ENCODE assay signal across 1 cellular context in the genomic region with DNA sequence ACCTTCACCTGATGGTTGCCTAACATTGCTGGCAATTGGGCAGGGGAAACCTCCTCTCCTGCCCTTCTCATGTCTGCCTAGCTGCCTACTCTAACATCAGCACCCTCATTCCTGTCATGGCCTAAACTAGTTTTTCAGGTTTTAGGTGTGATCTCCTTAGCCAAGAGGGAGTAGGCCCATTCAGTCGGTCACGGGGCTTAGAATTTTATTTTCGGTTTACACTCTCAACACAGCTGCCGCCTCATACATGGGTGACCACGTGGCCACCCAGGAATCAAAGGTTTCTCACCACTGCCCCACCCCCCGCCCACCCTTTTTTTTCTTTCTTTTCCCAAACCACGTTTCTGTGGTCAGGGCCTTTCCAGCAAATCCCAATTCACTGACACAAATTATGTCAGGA.
TF ChIP-seq lines count a peak whose summit lies in the region.

No MANE protein-coding gene starts in this region.

TF ChIP-seq in K562, 482 proteins besides CTCF, POLR2A, EP300 and RAD21 (continued from another document):
- TF ChIP-seq, protein P1, sequence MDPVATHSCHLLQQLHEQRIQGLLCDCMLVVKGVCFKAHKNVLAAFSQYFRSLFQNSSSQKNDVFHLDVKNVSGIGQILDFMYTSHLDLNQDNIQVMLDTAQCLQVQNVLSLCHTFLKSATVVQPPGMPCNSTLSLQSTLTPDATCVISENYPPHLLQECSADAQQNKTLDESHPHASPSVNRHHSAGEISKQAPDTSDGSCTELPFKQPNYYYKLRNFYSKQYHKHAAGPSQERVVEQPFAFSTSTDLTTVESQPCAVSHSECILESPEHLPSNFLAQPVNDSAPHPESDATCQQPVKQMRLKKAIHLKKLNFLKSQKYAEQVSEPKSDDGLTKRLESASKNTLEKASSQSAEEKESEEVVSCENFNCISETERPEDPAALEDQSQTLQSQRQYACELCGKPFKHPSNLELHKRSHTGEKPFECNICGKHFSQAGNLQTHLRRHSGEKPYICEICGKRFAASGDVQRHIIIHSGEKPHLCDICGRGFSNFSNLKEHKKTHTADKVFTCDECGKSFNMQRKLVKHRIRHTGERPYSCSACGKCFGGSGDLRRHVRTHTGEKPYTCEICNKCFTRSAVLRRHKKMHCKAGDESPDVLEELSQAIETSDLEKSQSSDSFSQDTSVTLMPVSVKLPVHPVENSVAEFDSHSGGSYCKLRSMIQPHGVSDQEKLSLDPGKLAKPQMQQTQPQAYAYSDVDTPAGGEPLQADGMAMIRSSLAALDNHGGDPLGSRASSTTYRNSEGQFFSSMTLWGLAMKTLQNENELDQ (CRISPR knock-in tag; IDR thresholded peaks at IDR 0.05; ENCODE audit: borderline replicate concordance) = no peak
- TF ChIP-seq, protein P2, sequence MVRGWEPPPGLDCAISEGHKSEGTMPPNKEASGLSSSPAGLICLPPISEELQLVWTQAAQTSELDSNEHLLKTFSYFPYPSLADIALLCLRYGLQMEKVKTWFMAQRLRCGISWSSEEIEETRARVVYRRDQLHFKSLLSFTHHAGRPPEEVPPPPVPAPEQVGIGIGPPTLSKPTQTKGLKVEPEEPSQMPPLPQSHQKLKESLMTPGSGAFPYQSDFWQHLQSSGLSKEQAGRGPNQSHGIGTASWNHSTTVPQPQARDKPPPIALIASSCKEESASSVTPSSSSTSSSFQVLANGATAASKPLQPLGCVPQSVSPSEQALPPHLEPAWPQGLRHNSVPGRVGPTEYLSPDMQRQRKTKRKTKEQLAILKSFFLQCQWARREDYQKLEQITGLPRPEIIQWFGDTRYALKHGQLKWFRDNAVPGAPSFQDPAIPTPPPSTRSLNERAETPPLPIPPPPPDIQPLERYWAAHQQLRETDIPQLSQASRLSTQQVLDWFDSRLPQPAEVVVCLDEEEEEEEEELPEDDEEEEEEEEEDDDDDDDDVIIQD (CRISPR knock-in tag; IDR thresholded peaks at IDR 0.05) = no peak
- TF ChIP-seq ZNF766 (CRISPR knock-in tag; conservative IDR thresholded peaks at IDR 0.05) (peak; percentile 56; the same call in 1 of the 2 replicates), SIN3A (IDR thresholded peaks at IDR 0.05; ENCODE audit: borderline replicate concordance in 2 of 2, control insufficient read depth in 1 of 2, low read depth in 2 of 2, low read length in 2 of 2) (peak in 1 of 2 experiments; percentile 72; a peak in 1 of 4 replicates), L3MBTL2 (IDR thresholded peaks at IDR 0.05) (peak; percentile 75), COPS2 (conservative IDR thresholded peaks at IDR 0.05) (no peak), HDAC8 (tag; IDR thresholded peaks at IDR 0.05) (no peak), FOXJ2 (tag; IDR thresholded peaks at IDR 0.05) (0 out of 2 replicates have a peak, but pooled peaks have one; percentile 48), RAD51 (IDR thresholded peaks at IDR 0.05; ENCODE audit: borderline replicate concordance, low read depth) (peak; percentile 60; the same call in 1 of the 2 replicates), CEBPG (CRISPR knock-in tag; IDR thresholded peaks at IDR 0.05) (no peak), CEBPG (tag; conservative IDR thresholded peaks at IDR 0.05 in 1 of 2, IDR thresholded peaks at IDR 0.05 in 1 of 2) (no peak)
- TF ChIP-seq, protein P3, sequence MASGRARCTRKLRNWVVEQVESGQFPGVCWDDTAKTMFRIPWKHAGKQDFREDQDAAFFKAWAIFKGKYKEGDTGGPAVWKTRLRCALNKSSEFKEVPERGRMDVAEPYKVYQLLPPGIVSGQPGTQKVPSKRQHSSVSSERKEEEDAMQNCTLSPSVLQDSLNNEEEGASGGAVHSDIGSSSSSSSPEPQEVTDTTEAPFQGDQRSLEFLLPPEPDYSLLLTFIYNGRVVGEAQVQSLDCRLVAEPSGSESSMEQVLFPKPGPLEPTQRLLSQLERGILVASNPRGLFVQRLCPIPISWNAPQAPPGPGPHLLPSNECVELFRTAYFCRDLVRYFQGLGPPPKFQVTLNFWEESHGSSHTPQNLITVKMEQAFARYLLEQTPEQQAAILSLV (tag; IDR thresholded peaks at IDR 0.05) = no peak
- TF ChIP-seq, protein P4, sequence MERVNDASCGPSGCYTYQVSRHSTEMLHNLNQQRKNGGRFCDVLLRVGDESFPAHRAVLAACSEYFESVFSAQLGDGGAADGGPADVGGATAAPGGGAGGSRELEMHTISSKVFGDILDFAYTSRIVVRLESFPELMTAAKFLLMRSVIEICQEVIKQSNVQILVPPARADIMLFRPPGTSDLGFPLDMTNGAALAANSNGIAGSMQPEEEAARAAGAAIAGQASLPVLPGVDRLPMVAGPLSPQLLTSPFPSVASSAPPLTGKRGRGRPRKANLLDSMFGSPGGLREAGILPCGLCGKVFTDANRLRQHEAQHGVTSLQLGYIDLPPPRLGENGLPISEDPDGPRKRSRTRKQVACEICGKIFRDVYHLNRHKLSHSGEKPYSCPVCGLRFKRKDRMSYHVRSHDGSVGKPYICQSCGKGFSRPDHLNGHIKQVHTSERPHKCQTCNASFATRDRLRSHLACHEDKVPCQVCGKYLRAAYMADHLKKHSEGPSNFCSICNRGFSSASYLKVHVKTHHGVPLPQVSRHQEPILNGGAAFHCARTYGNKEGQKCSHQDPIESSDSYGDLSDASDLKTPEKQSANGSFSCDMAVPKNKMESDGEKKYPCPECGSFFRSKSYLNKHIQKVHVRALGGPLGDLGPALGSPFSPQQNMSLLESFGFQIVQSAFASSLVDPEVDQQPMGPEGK (CRISPR knock-in tag; IDR thresholded peaks at IDR 0.05; ENCODE audit: borderline replicate concordance) = no peak
- TF ChIP-seq, protein P5, sequence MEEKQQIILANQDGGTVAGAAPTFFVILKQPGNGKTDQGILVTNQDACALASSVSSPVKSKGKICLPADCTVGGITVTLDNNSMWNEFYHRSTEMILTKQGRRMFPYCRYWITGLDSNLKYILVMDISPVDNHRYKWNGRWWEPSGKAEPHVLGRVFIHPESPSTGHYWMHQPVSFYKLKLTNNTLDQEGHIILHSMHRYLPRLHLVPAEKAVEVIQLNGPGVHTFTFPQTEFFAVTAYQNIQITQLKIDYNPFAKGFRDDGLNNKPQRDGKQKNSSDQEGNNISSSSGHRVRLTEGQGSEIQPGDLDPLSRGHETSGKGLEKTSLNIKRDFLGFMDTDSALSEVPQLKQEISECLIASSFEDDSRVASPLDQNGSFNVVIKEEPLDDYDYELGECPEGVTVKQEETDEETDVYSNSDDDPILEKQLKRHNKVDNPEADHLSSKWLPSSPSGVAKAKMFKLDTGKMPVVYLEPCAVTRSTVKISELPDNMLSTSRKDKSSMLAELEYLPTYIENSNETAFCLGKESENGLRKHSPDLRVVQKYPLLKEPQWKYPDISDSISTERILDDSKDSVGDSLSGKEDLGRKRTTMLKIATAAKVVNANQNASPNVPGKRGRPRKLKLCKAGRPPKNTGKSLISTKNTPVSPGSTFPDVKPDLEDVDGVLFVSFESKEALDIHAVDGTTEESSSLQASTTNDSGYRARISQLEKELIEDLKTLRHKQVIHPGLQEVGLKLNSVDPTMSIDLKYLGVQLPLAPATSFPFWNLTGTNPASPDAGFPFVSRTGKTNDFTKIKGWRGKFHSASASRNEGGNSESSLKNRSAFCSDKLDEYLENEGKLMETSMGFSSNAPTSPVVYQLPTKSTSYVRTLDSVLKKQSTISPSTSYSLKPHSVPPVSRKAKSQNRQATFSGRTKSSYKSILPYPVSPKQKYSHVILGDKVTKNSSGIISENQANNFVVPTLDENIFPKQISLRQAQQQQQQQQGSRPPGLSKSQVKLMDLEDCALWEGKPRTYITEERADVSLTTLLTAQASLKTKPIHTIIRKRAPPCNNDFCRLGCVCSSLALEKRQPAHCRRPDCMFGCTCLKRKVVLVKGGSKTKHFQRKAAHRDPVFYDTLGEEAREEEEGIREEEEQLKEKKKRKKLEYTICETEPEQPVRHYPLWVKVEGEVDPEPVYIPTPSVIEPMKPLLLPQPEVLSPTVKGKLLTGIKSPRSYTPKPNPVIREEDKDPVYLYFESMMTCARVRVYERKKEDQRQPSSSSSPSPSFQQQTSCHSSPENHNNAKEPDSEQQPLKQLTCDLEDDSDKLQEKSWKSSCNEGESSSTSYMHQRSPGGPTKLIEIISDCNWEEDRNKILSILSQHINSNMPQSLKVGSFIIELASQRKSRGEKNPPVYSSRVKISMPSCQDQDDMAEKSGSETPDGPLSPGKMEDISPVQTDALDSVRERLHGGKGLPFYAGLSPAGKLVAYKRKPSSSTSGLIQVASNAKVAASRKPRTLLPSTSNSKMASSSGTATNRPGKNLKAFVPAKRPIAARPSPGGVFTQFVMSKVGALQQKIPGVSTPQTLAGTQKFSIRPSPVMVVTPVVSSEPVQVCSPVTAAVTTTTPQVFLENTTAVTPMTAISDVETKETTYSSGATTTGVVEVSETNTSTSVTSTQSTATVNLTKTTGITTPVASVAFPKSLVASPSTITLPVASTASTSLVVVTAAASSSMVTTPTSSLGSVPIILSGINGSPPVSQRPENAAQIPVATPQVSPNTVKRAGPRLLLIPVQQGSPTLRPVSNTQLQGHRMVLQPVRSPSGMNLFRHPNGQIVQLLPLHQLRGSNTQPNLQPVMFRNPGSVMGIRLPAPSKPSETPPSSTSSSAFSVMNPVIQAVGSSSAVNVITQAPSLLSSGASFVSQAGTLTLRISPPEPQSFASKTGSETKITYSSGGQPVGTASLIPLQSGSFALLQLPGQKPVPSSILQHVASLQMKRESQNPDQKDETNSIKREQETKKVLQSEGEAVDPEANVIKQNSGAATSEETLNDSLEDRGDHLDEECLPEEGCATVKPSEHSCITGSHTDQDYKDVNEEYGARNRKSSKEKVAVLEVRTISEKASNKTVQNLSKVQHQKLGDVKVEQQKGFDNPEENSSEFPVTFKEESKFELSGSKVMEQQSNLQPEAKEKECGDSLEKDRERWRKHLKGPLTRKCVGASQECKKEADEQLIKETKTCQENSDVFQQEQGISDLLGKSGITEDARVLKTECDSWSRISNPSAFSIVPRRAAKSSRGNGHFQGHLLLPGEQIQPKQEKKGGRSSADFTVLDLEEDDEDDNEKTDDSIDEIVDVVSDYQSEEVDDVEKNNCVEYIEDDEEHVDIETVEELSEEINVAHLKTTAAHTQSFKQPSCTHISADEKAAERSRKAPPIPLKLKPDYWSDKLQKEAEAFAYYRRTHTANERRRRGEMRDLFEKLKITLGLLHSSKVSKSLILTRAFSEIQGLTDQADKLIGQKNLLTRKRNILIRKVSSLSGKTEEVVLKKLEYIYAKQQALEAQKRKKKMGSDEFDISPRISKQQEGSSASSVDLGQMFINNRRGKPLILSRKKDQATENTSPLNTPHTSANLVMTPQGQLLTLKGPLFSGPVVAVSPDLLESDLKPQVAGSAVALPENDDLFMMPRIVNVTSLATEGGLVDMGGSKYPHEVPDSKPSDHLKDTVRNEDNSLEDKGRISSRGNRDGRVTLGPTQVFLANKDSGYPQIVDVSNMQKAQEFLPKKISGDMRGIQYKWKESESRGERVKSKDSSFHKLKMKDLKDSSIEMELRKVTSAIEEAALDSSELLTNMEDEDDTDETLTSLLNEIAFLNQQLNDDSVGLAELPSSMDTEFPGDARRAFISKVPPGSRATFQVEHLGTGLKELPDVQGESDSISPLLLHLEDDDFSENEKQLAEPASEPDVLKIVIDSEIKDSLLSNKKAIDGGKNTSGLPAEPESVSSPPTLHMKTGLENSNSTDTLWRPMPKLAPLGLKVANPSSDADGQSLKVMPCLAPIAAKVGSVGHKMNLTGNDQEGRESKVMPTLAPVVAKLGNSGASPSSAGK (IDR thresholded peaks at IDR 0.05) = peak; percentile 64
